In the genomic region with DNA sequence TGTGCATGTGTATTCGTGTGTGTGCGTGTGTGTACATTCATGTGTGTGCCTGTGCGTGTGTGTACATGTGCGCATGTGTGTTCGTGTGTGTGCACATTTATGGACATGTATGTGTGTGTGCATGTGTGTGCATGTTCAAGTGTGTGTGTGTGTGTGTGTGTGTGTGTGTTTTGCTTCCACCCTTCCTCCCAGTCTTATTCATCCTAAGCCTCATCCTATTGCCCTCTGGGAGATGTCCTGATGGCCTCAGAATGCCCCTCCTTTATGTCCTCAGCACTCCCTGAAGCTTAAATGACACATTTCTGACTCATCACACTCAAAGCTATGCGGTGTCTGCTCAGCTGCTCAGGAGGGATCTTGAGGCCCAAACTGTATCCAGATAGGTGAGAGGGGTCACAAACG, we compare ENCODE assay signal across 15 cellular contexts.
DNase-seq lines count a peak whose midpoint lies in the region; ATAC-seq, FAIRE-seq and TF ChIP-seq lines count a peak whose summit lies in the region.
"Had no signal": no experiment of that assay in that cellular context is flagged by ENCODE, and none has a peak within 500 bp of the region (broad histone marks: within the 10 kb centered on the region; RNA-seq: fewer than 3 reads in every experiment).

No MANE protein-coding gene starts in this region.

- H3K4me1 Mint-ChIP-seq in glutamatergic neuron (ENCODE audit: low read depth, unreplicated experiment), result peaks cover 50% of the 10 kb centered on the region

- H3K27ac ChIP-seq in small intestine (ENCODE audit: low read depth in 1 of 2, low read length in 1 of 2) (no peak overlapping the region), left lung (no peak overlapping the region)
- H3K27ac ChIP-seq: ascending aorta, esophagus muscularis mucosa, tibial artery had no signal

- H3K9me3 ChIP-seq in small intestine (ENCODE audit: control insufficient read depth, low read depth) (no peaks in the 10 kb centered on the region), left lung (no peaks in the 10 kb centered on the region)
- H3K9me3 ChIP-seq: ascending aorta, esophagus muscularis mucosa, tibial artery had no signal

- WGBS in small intestine, 3 donors, result 75 to 80% (median 78%) methylated on average over 7 of the region's 7 CpGs

- H3K36me3 Mint-ChIP-seq in glutamatergic neuron (ENCODE audit: unreplicated experiment), result no peaks in the 10 kb centered on the region

- H3K36me3 ChIP-seq in small intestine (ENCODE audit: control insufficient read depth in 2 of 2, insufficient read depth in 2 of 2, low read length in 2 of 2) (no peaks in the 10 kb centered on the region), left lung (no peaks in the 10 kb centered on the region)
- H3K36me3 ChIP-seq: ascending aorta, esophagus muscularis mucosa, tibial artery had no signal

- peak overlapping the region; percentile 81 for H3K27ac Mint-ChIP-seq in glutamatergic neuron (ENCODE audit: unreplicated experiment)
- H3K27ac Mint-ChIP-seq: progenitor cell of endocrine pancreas had no signal

- TF ChIP-seq POLR2A in H54 (IDR thresholded peaks at IDR 0.05; ENCODE audit: low read depth, low read length), result no peak

- TF ChIP-seq CTCF in glutamatergic neuron (IDR thresholded peaks at IDR 0.05; ENCODE audit: partially characterized antibody, unreplicated experiment) (no peak), left lung (IDR thresholded peaks at IDR 0.05) (no peak)

- DNase-seq in ACHN (peak; percentile 72), H54 (ENCODE audit: insufficient read length, low spot score) (peak; percentile 95), SW480 (ENCODE audit: low spot score) (peak; percentile 68), glutamatergic neuron (no peak), T-helper 9 cell (no peak), small intestine (no peak), occipital lobe (lab: John Stamatoyannopoulos, UW) (no peak), left lung (no peak)
- DNase-seq: C1 segment of cervical spinal cord, left ventricle myocardium superior, NCI-H2107, tibial artery had no signal

- no peak for ATAC-seq in left lung
- ATAC-seq: left ventricle myocardium superior had no signal

- in situ Hi-C loops in ACHN (cut with HindIII; ENCODE audit: low pct_ligation_motif_present, low pct_unique_long_range_greater_than_20kb, low sequenced_read_pairs), result no loop called here

- H3K4me3 Mint-ChIP-seq in glutamatergic neuron (ENCODE audit: unreplicated experiment), result peak overlapping the region; percentile 39

- H3K27me3 Mint-ChIP-seq in glutamatergic neuron (ENCODE audit: unreplicated experiment), result no peaks in the 10 kb centered on the region

- H3K4me3 ChIP-seq in small intestine (ENCODE audit: low read depth in 1 of 2, low read length in 2 of 2) (no peak overlapping the region), left lung (no peak overlapping the region)
- H3K4me3 ChIP-seq: ascending aorta, esophagus muscularis mucosa, tibial artery had no signal

- H3K27me3 ChIP-seq in small intestine (ENCODE audit: control insufficient read depth in 2 of 2, insufficient read depth in 2 of 2, low read length in 2 of 2) (no peaks in the 10 kb centered on the region), left lung (peaks cover under 1 to 24% of the 10 kb centered on the region in 2 donors)
- H3K27me3 ChIP-seq: ascending aorta had no signal

- FAIRE-seq in H54 (lab: Jason Lieb, UNC) (peak; percentile 94), small intestine (lab: Jason Lieb, UNC) (no peak)

- H3K4me1 ChIP-seq in small intestine (ENCODE audit: control insufficient read depth in 2 of 2, insufficient read depth in 1 of 2, low read depth in 1 of 2, low read length in 1 of 2) (no peaks in the 10 kb centered on the region), left lung (no peaks in the 10 kb centered on the region)
- H3K4me1 ChIP-seq: ascending aorta, esophagus muscularis mucosa, tibial artery had no signal

- peaks cover 10% of the 10 kb centered on the region for H3K9me3 Mint-ChIP-seq in glutamatergic neuron (ENCODE audit: unreplicated experiment)

- intact Hi-C loops in left lung (cut with DNase I), result no loop called here

Comparison
In these comparisons a context has a peak if more than half of its experiments do, and no peak if none do; other contexts are left out.
1. DNase-seq: peak in ACHN (single experiment), H54 (single experiment) and SW480 (single experiment); none in glutamatergic neuron (single experiment), T-helper 9 cell (single experiment), small intestine (single experiment), occipital lobe (single experiment) and left lung (0 of 2).